In genomic region chr17:61130320-61130719, GRCh38 we compare ENCODE assay signal across 14 cellular contexts.
"Had no signal": no experiment of that assay in that cellular context is flagged by ENCODE, and none has a peak within 500 bp of the region (broad histone marks: within the 10 kb centered on the region; RNA-seq: fewer than 3 reads in every experiment).

No MANE protein-coding gene starts in this region.

- H3K9me3 Mint-ChIP-seq: activated CD4-positive, alpha-beta T cell treated with anti-CD3 and anti-CD28 coated beads, Interleukin-2, amount 10 ng/mL, durations not matched to agents 7 days and 5 days; activated naive CD4-positive, alpha-beta T cell treated with anti-CD3 and anti-CD28 coated beads, Interleukin-2, amount 10 ng/mL, durations not matched to agents 7 days and 5 days; activated T-helper 17 cell treated with anti-CD3 and anti-CD28 coated beads, Interleukin-2, amount 50 U/mL, for 72 hours; neural progenitor cell; stimulated activated naive CD8-positive, alpha-beta T cell treated with anti-CD3 and anti-CD28 coated beads, Interleukin-15, Interleukin-2, amounts not matched to agents 100 ng/mL and 50 ng/mL, for 24 hours had no signal

- H3K9me3 ChIP-seq: pancreas, testis had no signal

- H3K4me1 ChIP-seq: neural progenitor cell, pancreas, testis had no signal

- H3K27me3 Mint-ChIP-seq: activated CD4-positive, alpha-beta T cell treated with anti-CD3 and anti-CD28 coated beads, Interleukin-2, amount 10 ng/mL, durations not matched to agents 7 days and 5 days; activated naive CD4-positive, alpha-beta T cell treated with anti-CD3 and anti-CD28 coated beads, Interleukin-2, amount 10 ng/mL, durations not matched to agents 7 days and 5 days; activated T-helper 17 cell treated with anti-CD3 and anti-CD28 coated beads, Interleukin-2, amount 50 U/mL, for 72 hours; stimulated activated naive CD8-positive, alpha-beta T cell treated with anti-CD3 and anti-CD28 coated beads, Interleukin-15, Interleukin-2, amounts not matched to agents 100 ng/mL and 50 ng/mL, for 24 hours; T-helper 17 cell had no signal

- H3K36me3 ChIP-seq: neural progenitor cell, pancreas had no signal

- H3K27ac ChIP-seq: neural progenitor cell, pancreas, testis had no signal

- H3K27ac Mint-ChIP-seq: activated CD4-positive, alpha-beta T cell treated with anti-CD3 and anti-CD28 coated beads, Interleukin-2, amount 10 ng/mL, durations not matched to agents 7 days and 5 days; activated naive CD4-positive, alpha-beta T cell treated with anti-CD3 and anti-CD28 coated beads, Interleukin-2, amount 10 ng/mL, durations not matched to agents 7 days and 5 days; activated T-helper 17 cell treated with anti-CD3 and anti-CD28 coated beads, Interleukin-2, amount 50 U/mL, for 72 hours; neural progenitor cell; stimulated activated naive CD8-positive, alpha-beta T cell treated with anti-CD3 and anti-CD28 coated beads, Interleukin-15, Interleukin-2, amounts not matched to agents 100 ng/mL and 50 ng/mL, for 24 hours; T-helper 17 cell had no signal

- H3K36me3 Mint-ChIP-seq: neural progenitor cell had no signal

- DNase-seq: activated CD4-positive, alpha-beta T cell treated with anti-CD3 and anti-CD28 coated beads, Interleukin-2, amount 10 ng/mL, durations not matched to agents 7 days and 5 days; activated CD4-positive, CD25-positive, alpha-beta regulatory T cell; activated naive CD4-positive, alpha-beta T cell treated with anti-CD3 and anti-CD28 coated beads, Interleukin-2, amount 10 ng/mL, durations not matched to agents 7 days and 5 days; activated T-cell treated with anti-CD3 and anti-CD28 coated beads for 4 hours; caudate nucleus; cortex of kidney; head of caudate nucleus; pancreas; stimulated activated CD4-positive, alpha-beta T cell treated with anti-CD3 and anti-CD28 coated beads, Interleukin-4, amount 100 ng/mL, for 1 hour; T-helper 17 cell; testis had no signal

- H3K4me3 ChIP-seq: neural progenitor cell, pancreas, testis had no signal

- H3K4me3 Mint-ChIP-seq: activated CD4-positive, alpha-beta T cell treated with anti-CD3 and anti-CD28 coated beads, Interleukin-2, amount 10 ng/mL, durations not matched to agents 7 days and 5 days; activated naive CD4-positive, alpha-beta T cell treated with anti-CD3 and anti-CD28 coated beads, Interleukin-2, amount 10 ng/mL, durations not matched to agents 7 days and 5 days; activated T-helper 17 cell treated with anti-CD3 and anti-CD28 coated beads, Interleukin-2, amount 50 U/mL, for 72 hours; neural progenitor cell; stimulated activated naive CD8-positive, alpha-beta T cell treated with anti-CD3 and anti-CD28 coated beads, Interleukin-15, Interleukin-2, amounts not matched to agents 100 ng/mL and 50 ng/mL, for 24 hours; T-helper 17 cell had no signal

- H3K27me3 ChIP-seq: neural progenitor cell, pancreas, testis had no signal

- H3K4me1 Mint-ChIP-seq: activated T-helper 17 cell treated with anti-CD3 and anti-CD28 coated beads, Interleukin-2, amount 50 U/mL, for 72 hours; neural progenitor cell had no signal

- ATAC-seq: activated T-helper 17 cell treated with anti-CD3 and anti-CD28 coated beads, Interleukin-2, amount 50 U/mL, for 72 hours; pancreas; T-helper 17 cell had no signal
